28 cellular contexts compared by ENCODE assay signal in genomic region chr18:61697306-61697909, GRCh38.
"Had no signal": no experiment of that assay in that cellular context is flagged by ENCODE, and none has a peak within 500 bp of the region (broad histone marks: within the 10 kb centered on the region; RNA-seq: fewer than 3 reads in every experiment).

No MANE protein-coding gene starts in this region.

- H3K4me1 ChIP-seq: gastrocnemius medialis, lower lobe of right lung, right atrium auricular region, stomach, thyroid gland, vagina had no signal

- H3K4me3 ChIP-seq: gastrocnemius medialis, lower lobe of right lung, ovary, right atrium auricular region, smooth muscle cell, stomach, thyroid gland, vagina had no signal

- H3K27me3 ChIP-seq: gastrocnemius medialis, ovary, right atrium auricular region, stomach, thyroid gland, vagina had no signal

- H3K4me2 ChIP-seq: smooth muscle cell had no signal

- H3K36me3 Mint-ChIP-seq: memory B cell; natural killer cell; stimulated activated effector memory CD8-positive, alpha-beta T cell treated with anti-CD3 and anti-CD28 coated beads, Interleukin-12 subunit alpha, Interleukin-12 subunit beta, amount 100 ng/mL, for 72 hours had no signal

- DNase-seq: cerebellar nuclear complex; cortex of kidney; effector memory CD4-positive, alpha-beta T cell; foreskin fibroblast; gastrocnemius medialis; head of caudate nucleus; left ventricle myocardium superior; lower lobe of right lung; natural killer cell; occipital lobe; ovary; stimulated activated CD4-positive, alpha-beta T cell treated with anti-CD3 and anti-CD28 coated beads, Interleukin-12 subunit alpha, Interleukin-12 subunit beta, amount 100 ng/mL, for 4 hours; stimulated activated CD4-positive, alpha-beta T cell treated with anti-CD3 and anti-CD28 coated beads, Interleukin-1b, Interleukin-23, amount 100 ng/mL, for 48 hours; stimulated activated CD4-positive, alpha-beta T cell treated with anti-CD3 and anti-CD28 coated beads, Interleukin-4, amount 100 ng/mL, for 1 hour; stimulated activated naive CD4-positive, alpha-beta T cell treated with Interleukin-2 at 50 U/mL for 16 hours; stomach; thyroid gland; trophoblast cell had no signal

- H3K9me3 Mint-ChIP-seq: stimulated activated effector memory CD8-positive, alpha-beta T cell treated with anti-CD3 and anti-CD28 coated beads, Interleukin-12 subunit alpha, Interleukin-12 subunit beta, amount 100 ng/mL, for 72 hours had no signal

- H3K4me1 Mint-ChIP-seq: memory B cell; natural killer cell; stimulated activated effector memory CD8-positive, alpha-beta T cell treated with anti-CD3 and anti-CD28 coated beads, Interleukin-12 subunit alpha, Interleukin-12 subunit beta, amount 100 ng/mL, for 72 hours had no signal

- H3K36me3 ChIP-seq: gastrocnemius medialis, lower lobe of right lung, ovary, right atrium auricular region, stomach, thyroid gland, vagina had no signal

- H3K4me3 Mint-ChIP-seq: memory B cell; natural killer cell; stimulated activated effector memory CD8-positive, alpha-beta T cell treated with anti-CD3 and anti-CD28 coated beads, Interleukin-12 subunit alpha, Interleukin-12 subunit beta, amount 100 ng/mL, for 72 hours had no signal

- FAIRE-seq: endometrium, keratinocyte had no signal

- ATAC-seq: esophagus mucosa; gastrocnemius medialis; left ventricle myocardium superior; lower lobe of right lung; natural killer cell; sciatic nerve; stimulated activated effector memory CD8-positive, alpha-beta T cell treated with anti-CD3 and anti-CD28 coated beads, Interleukin-12 subunit alpha, Interleukin-12 subunit beta, amount 100 ng/mL, for 72 hours had no signal

- H3K27me3 Mint-ChIP-seq: memory B cell had no signal

- H3K27ac Mint-ChIP-seq: memory B cell; natural killer cell; stimulated activated effector memory CD8-positive, alpha-beta T cell treated with anti-CD3 and anti-CD28 coated beads, Interleukin-12 subunit alpha, Interleukin-12 subunit beta, amount 100 ng/mL, for 72 hours had no signal

- H3K9me3 ChIP-seq: gastrocnemius medialis, lower lobe of right lung, ovary, stomach, thyroid gland, vagina had no signal

- H3K27ac ChIP-seq: epithelial cell of prostate, gastrocnemius medialis, lower lobe of right lung, ovary, right atrium auricular region, stomach, thyroid gland, vagina had no signal
